Comparison of ENCODE assay signal across 8 cellular contexts in genomic region chr13:38349386-38350113, GRCh38. TPM values are rescaled to one million over a fixed set of nuclear protein-coding genes. Genes with fewer than 3 reads are reported as not detected.
DNase-seq lines count a peak whose midpoint lies in the region; ATAC-seq and TF ChIP-seq lines count a peak whose summit lies in the region.

Gene UFM1, plus strand, starts transcription at chr13:38349851. Its CDS starts 69 bp downstream, at chr13:38349920.

- WGBS in prostate gland, result under 1% methylated on average over 41 of the region's 41 CpGs
- under 1% methylated on average over 41 of the region's 41 CpGs for WGBS in urinary bladder

- peak within 1 kb of the TSS; percentile 62 to 64 for H3K4me3 ChIP-seq in prostate gland
- H3K4me3 ChIP-seq in urinary bladder (ENCODE audit: low read depth, low read length), result peak within 1 kb of the TSS; percentile 85

- H3K27ac ChIP-seq in prostate gland (peak within 1 kb of the TSS; percentile 81 to 88), urinary bladder (ENCODE audit: low read depth) (peak within 1 kb of the TSS; percentile 86)

- H3K36me3 ChIP-seq in prostate gland (no peaks in the 10 kb centered on the region), urinary bladder (ENCODE audit: insufficient read depth) (peaks cover 2% of the 10 kb centered on the region)

- peak; percentile 80 for DNase-seq in NCI-H187 treated with DMSO at 0.1 percent for 48 hours (lab: John Stamatoyannopoulos, UW)
- peak in 57 of 58 donors; percentile 18 to 92 (median 77) for DNase-seq in anterior cingulate cortex (lab: John Stamatoyannopoulos, UW)
- peak; percentile 92 for DNase-seq in left ventricle myocardium superior
- DNase-seq in prostate gland (ENCODE audit: low spot score), result peak; percentile 88

- ATAC-seq in GM18499 (IDR thresholded peaks at IDR 0.05; ENCODE audit: insufficient read depth, unreplicated experiment), result peak; percentile 79
- peak; percentile 96 for ATAC-seq in HG02943 (IDR thresholded peaks at IDR 0.05; ENCODE audit: low read depth, unreplicated experiment)
- peak; percentile 99 for ATAC-seq in left ventricle myocardium superior

- peak; percentile 52 for TF ChIP-seq POLR2A in prostate gland (IDR thresholded peaks at IDR 0.05)

- TF ChIP-seq CTCF in prostate gland (IDR thresholded peaks at IDR 0.05), result no peak

- H3K4me1 ChIP-seq in prostate gland (replicated peaks), result peaks cover 2% of the 10 kb centered on the region
- H3K4me1 ChIP-seq in urinary bladder (ENCODE audit: insufficient read depth), result no peaks in the 10 kb centered on the region

- intact Hi-C loops in T-helper 2 cell treated with Interferon-gamma antibody and Interleukin-4, amounts not matched to agents 100 ng/mL and 5 ng/mL, for 36 hours (cut with micrococcal nuclease), result loop anchor here (1.0 to 10.0 kb wide), 6 partner anchors 167 to 1935 kb away; partner anchors contain the start of genes EXOSC8, NHLRC3, PROSER1 and RFXAP
- intact Hi-C loops in left ventricle myocardium superior (cut with micrococcal nuclease) (no loop called here), prostate gland (cut with DNase I) (no loop called here)

- no peaks in the 10 kb centered on the region for H3K27me3 ChIP-seq in prostate gland (replicated peaks; ENCODE audit: insufficient read depth)

- H3K9me3 ChIP-seq in prostate gland, result no peaks in the 10 kb centered on the region

RNA-seq across cellular contexts. Expression of gene UFM1, which starts in this region (rescaled TPM):
- 47.1 and 47.5 TPM in 2 replicates for total RNA-seq in T-helper 2 cell treated with Interferon-gamma antibody and Interleukin-4, amounts not matched to agents 100 ng/mL and 5 ng/mL, for 36 hours
- total RNA-seq in left ventricle myocardium superior (28.1 TPM), prostate gland (10 to 100 TPM; 37.5 to 66.6 TPM), urinary bladder (164 TPM)
- 32.9 TPM for polyA plus RNA-seq in urinary bladder

Comparison
In these comparisons a context has a peak if more than half of its experiments do, and no peak if none do; other contexts are left out.
1. Peak in every context shown above with its lines: DNase-seq, ATAC-seq, H3K4me3 ChIP-seq and H3K27ac ChIP-seq.